12 cellular contexts compared by ENCODE assay signal in the genomic region with DNA sequence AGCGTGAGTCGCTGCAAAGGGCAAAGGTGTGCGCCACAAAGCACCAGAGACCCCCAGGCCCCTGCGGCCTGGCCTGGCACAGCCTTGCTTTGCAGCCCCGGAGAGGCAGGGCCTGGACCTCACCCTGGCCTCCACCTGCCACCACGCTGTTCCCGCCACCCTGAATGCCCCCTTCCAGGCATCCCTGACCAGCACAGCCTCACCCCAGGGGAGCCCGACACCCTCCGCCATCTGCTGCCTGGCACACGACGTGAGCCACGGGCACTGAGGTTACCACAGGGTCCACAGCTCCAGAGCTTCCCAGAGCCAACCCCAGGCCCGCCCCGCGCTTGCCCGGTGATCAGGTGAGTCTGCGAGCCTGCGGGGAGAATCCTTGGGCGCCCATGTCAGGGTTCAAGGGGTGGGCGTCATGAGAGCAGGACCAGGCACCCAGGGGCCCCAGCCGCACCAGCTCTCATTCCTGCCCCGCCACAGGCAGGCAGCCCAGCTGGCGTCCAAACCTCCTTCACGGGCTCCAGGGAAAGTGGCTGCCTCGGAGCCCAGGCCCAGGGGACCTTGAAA.
A peak's percentile ranks its signal among the peaks of the same experiment; 100 is the strongest.
DNase-seq lines count a peak whose midpoint lies in the region; ATAC-seq, FAIRE-seq and TF ChIP-seq lines count a peak whose summit lies in the region.
"Had no signal": no experiment of that assay in that cellular context is flagged by ENCODE, and none has a peak within 500 bp of the region (broad histone marks: within the 10 kb centered on the region; RNA-seq: fewer than 3 reads in every experiment).

No MANE protein-coding gene starts in this region.

- ATAC-seq in DND-41 (ENCODE audit: insufficient read depth, low read depth): peak; percentile 38
- ATAC-seq in HG03025 (IDR thresholded peaks at IDR 0.05; ENCODE audit: low FRiP score, unreplicated experiment): no peak
- no peak for ATAC-seq in HG03139 (IDR thresholded peaks at IDR 0.05; ENCODE audit: unreplicated experiment)

- dilution Hi-C loops in endothelial cell of umbilical vein (cut with MboI; ENCODE audit: extremely low pct_ligation_motif_present, low sequenced_read_pairs): no loop called here

- TF ChIP-seq POLR2A in endothelial cell of umbilical vein (IDR thresholded peaks at IDR 0.05; ENCODE audit: low read depth, low read length): no peak

- peak overlapping the region; percentile 55 for H3K9ac ChIP-seq in DND-41 (ENCODE audit: low read depth, low read length)
- peak overlapping the region; percentile 99 for H3K9ac ChIP-seq in Karpas-422 (ENCODE audit: low read length)
- no peak overlapping the region for H3K9ac ChIP-seq in endothelial cell of umbilical vein (replicated peaks; ENCODE audit: extremely low read depth, insufficient read depth, low read length)
- peak overlapping the region in 1 of 3 donors; percentile 33 for H3K9ac ChIP-seq in skeletal muscle tissue (ENCODE audit: low read depth in 1 of 3, low read length in 3 of 3)

- H3K36me3 ChIP-seq in DND-41 (ENCODE audit: insufficient read depth, low read length): no peaks in the 10 kb centered on the region
- H3K36me3 ChIP-seq in Karpas-422 (ENCODE audit: insufficient read depth, low read length): peaks cover 49% of the 10 kb centered on the region
- no peaks in the 10 kb centered on the region for H3K36me3 ChIP-seq in endothelial cell of umbilical vein (ENCODE audit: control insufficient read depth in 2 of 2, extremely low read depth in 1 of 2, insufficient read depth in 2 of 2, low read length in 2 of 2)
- no peaks in the 10 kb centered on the region for H3K36me3 ChIP-seq in skeletal muscle tissue (ENCODE audit: control insufficient read depth in 3 of 3, insufficient read depth in 3 of 3, low read length in 3 of 3)

- no peak for FAIRE-seq in endothelial cell of umbilical vein (lab: Jason Lieb, UNC)
- FAIRE-seq: H1, RCC 7860 had no signal

- no peak for DNase-seq in DND-41
- DNase-seq in Karpas-422: no peak
- DNase-seq in endothelial cell of umbilical vein (ENCODE audit: low read depth, low spot score): no peak
- DNase-seq in hippocampal formation (lab: John Stamatoyannopoulos, UW): no peak
- DNase-seq in stimulated activated CD4-positive, alpha-beta T cell treated with anti-CD3 and anti-CD28 coated beads, Interleukin-2, amount 100 ng/mL, for 48 hours: no peak
- DNase-seq: DMS53, NCI-H1092 had no signal

- H3K4me3 ChIP-seq in DND-41 (ENCODE audit: low read depth in 1 of 2, low read length in 2 of 2) (peak overlapping the region; percentile 8 to 59; a peak in 3 of 4 replicates), Karpas-422 (ENCODE audit: low read length) (peak overlapping the region; percentile 97), endothelial cell of umbilical vein (replicated peaks in 1 of 3; ENCODE audit: insufficient read depth in 1 of 3, low read depth in 1 of 3, low read length in 3 of 3) (peak overlapping the region; percentile 49 to 60 (median 51)), skeletal muscle tissue (ENCODE audit: low read length in 3 of 3) (peak overlapping the region in 2 of 3 donors; percentile 41 to 59)

- BruUV-seq in endothelial cell of umbilical vein (replicated peaks; lab: Mats Ljungman, UMichigan): no TSS peak

- no peak for TF ChIP-seq CTCF in DND-41 (IDR thresholded peaks at IDR 0.05; ENCODE audit: borderline replicate concordance, extremely low read depth, low read length, poor library complexity, severe bottlenecking)
- TF ChIP-seq CTCF in endothelial cell of umbilical vein (IDR thresholded peaks at IDR 0.05; ENCODE audit: extremely low read depth in 1 of 2, insufficient read depth in 1 of 2, low read depth in 1 of 2, low read length in 2 of 2): no peak

- no peaks in the 10 kb centered on the region for H3K9me1 ChIP-seq in endothelial cell of umbilical vein (replicated peaks; ENCODE audit: control insufficient read depth, extremely low read depth, insufficient read depth, low read length)

- peaks cover 17% of the 10 kb centered on the region for H3K27me3 ChIP-seq in DND-41 (ENCODE audit: insufficient read depth, low read length, poor library complexity)
- no peaks in the 10 kb centered on the region for H3K27me3 ChIP-seq in Karpas-422 (ENCODE audit: low read length)
- no peaks in the 10 kb centered on the region for H3K27me3 ChIP-seq in endothelial cell of umbilical vein (ENCODE audit: control insufficient read depth in 2 of 2, insufficient read depth in 2 of 2, low read length in 2 of 2)
- H3K27me3 ChIP-seq in skeletal muscle tissue (ENCODE audit: control insufficient read depth in 3 of 3, insufficient read depth in 3 of 3, low read length in 3 of 3): peaks cover 1 to 40% (median 29%) of the 10 kb centered on the region in 3 donors

- peaks cover 11% of the 10 kb centered on the region for H3K4me1 ChIP-seq in DND-41 (ENCODE audit: insufficient read depth, low read length)
- H3K4me1 ChIP-seq in Karpas-422 (ENCODE audit: low read length): peaks cover 24% of the 10 kb centered on the region
- H3K4me1 ChIP-seq in endothelial cell of umbilical vein (ENCODE audit: control insufficient read depth, extremely low read depth, insufficient read depth, low read length): peaks cover 30% of the 10 kb centered on the region
- peaks cover 4 to 10% (median 4%) of the 10 kb centered on the region in 3 donors for H3K4me1 ChIP-seq in skeletal muscle tissue (ENCODE audit: control insufficient read depth in 3 of 3, insufficient read depth in 3 of 3, low read length in 3 of 3)

- CTCF ChIA-PET in endothelial cell of umbilical vein (lab: Charles Lee): interaction anchor here (1.0 to 5.0 kb wide), 4 partner anchors 10 to 68 kb away, joined by 8 to 28 read pairs (median 9); no protein-coding TSS in a partner anchor

- peak overlapping the region; percentile 20; the same call in 1 of the 2 replicates for H2AFZ ChIP-seq in DND-41 (ENCODE audit: low read depth, low read length)
- no peak overlapping the region for H2AFZ ChIP-seq in Karpas-422 (ENCODE audit: low read length)
- H2AFZ ChIP-seq in endothelial cell of umbilical vein (ENCODE audit: low read depth, low read length): no peak overlapping the region

- H3K4me2 ChIP-seq in DND-41 (ENCODE audit: insufficient read depth, low read length) (peak overlapping the region; percentile 67), Karpas-422 (ENCODE audit: low read depth, low read length, poor library complexity, severe bottlenecking) (peak overlapping the region; percentile 96), endothelial cell of umbilical vein (ENCODE audit: insufficient read depth, low read length) (peak overlapping the region; percentile 56)

- H3K79me2 ChIP-seq in DND-41 (ENCODE audit: insufficient read depth, low read length): no peaks in the 10 kb centered on the region
- peaks cover 53% of the 10 kb centered on the region for H3K79me2 ChIP-seq in Karpas-422 (ENCODE audit: low read length)
- H3K79me2 ChIP-seq in endothelial cell of umbilical vein (ENCODE audit: control insufficient read depth, insufficient read depth, low read length): peaks cover 42% of the 10 kb centered on the region

- H3K9me2 ChIP-seq in Karpas-422 (replicated peaks; ENCODE audit: insufficient read depth, low read length): no peaks in the 10 kb centered on the region

- 0 out of 2 replicates have a peak, but pooled peaks cover 7% of the 10 kb centered on the region for H4K20me1 ChIP-seq in DND-41 (ENCODE audit: insufficient read depth, low read length)
- H4K20me1 ChIP-seq in Karpas-422 (ENCODE audit: insufficient read depth, low read depth, low read length): peaks cover 31% of the 10 kb centered on the region
- no peaks in the 10 kb centered on the region for H4K20me1 ChIP-seq in endothelial cell of umbilical vein (replicated peaks; ENCODE audit: control insufficient read depth, extremely low read depth, insufficient read depth, low read length)

- intact Hi-C loops in endothelial cell of umbilical vein (cut with micrococcal nuclease): no loop called here

- POLR2A ChIA-PET in endothelial cell of umbilical vein (lab: Charles Lee): interaction anchor here (1.6 to 1.8 kb wide), 2 partner anchors 10 to 14 kb away, joined by 3 to 7 read pairs; no protein-coding TSS in a partner anchor

- H3K27ac ChIP-seq in DND-41 (ENCODE audit: low read length): peak overlapping the region; percentile 28; the same call in 1 of the 2 replicates
- H3K27ac ChIP-seq in Karpas-422 (ENCODE audit: low read length): peak overlapping the region; percentile 89
- peak overlapping the region; percentile 72 for H3K27ac ChIP-seq in endothelial cell of umbilical vein (ENCODE audit: insufficient read depth, low read depth, low read length)
- H3K27ac ChIP-seq in skeletal muscle tissue (ENCODE audit: low read depth, low read length): no peak overlapping the region

- no peaks in the 10 kb centered on the region for H3K9me3 ChIP-seq in DND-41 (ENCODE audit: insufficient read depth, low read length, severe bottlenecking)
- H3K9me3 ChIP-seq in Karpas-422 (ENCODE audit: low read length): no peaks in the 10 kb centered on the region
- no peaks in the 10 kb centered on the region for H3K9me3 ChIP-seq in endothelial cell of umbilical vein (replicated peaks; ENCODE audit: control insufficient read depth, insufficient read depth, low read length)
- no peaks in the 10 kb centered on the region for H3K9me3 ChIP-seq in skeletal muscle tissue (ENCODE audit: control insufficient read depth in 3 of 3, low read length in 3 of 3)

TF ChIP-seq in endothelial cell of umbilical vein, 7 proteins besides CTCF, POLR2A, EP300 and RAD21:
- no peak for TF ChIP-seq EZH2 (IDR thresholded peaks at IDR 0.05; ENCODE audit: borderline replicate concordance, low read depth, low read length, severe bottlenecking)
- no peak for TF ChIP-seq GATA2 (IDR thresholded peaks at IDR 0.05; ENCODE audit: insufficient read depth, insufficient read length, low read depth, low read length)
- no peak for TF ChIP-seq MAX (IDR thresholded peaks at IDR 0.05; ENCODE audit: insufficient read depth, insufficient read length)
- TF ChIP-seq POLR2AphosphoS5 (IDR thresholded peaks at IDR 0.05; ENCODE audit: insufficient read depth, low read depth, low read length): no peak
- no peak for TF ChIP-seq FOS (IDR thresholded peaks at IDR 0.05; ENCODE audit: borderline replicate concordance, insufficient read depth, low read length)
- TF ChIP-seq JUN (IDR thresholded peaks at IDR 0.05; ENCODE audit: borderline replicate concordance, insufficient read depth, insufficient read length, low read depth): no peak
- TF ChIP-seq MYC (IDR thresholded peaks at IDR 0.05; ENCODE audit: low read depth, low read length): no peak
TF ChIP-seq in endothelial cell of umbilical vein: peak in this region for 0.

Comparison
In these comparisons a context has a peak if more than half of its experiments do, and no peak if none do; other contexts are left out.
1. H3K4me3 ChIP-seq: peak in every context shown above with its lines; median percentile 97 in Karpas-422; 51 in endothelial cell of umbilical vein; 50 in skeletal muscle tissue; 34 in DND-41.